ENCODE assay signal across 1 cellular context in the genomic region with DNA sequence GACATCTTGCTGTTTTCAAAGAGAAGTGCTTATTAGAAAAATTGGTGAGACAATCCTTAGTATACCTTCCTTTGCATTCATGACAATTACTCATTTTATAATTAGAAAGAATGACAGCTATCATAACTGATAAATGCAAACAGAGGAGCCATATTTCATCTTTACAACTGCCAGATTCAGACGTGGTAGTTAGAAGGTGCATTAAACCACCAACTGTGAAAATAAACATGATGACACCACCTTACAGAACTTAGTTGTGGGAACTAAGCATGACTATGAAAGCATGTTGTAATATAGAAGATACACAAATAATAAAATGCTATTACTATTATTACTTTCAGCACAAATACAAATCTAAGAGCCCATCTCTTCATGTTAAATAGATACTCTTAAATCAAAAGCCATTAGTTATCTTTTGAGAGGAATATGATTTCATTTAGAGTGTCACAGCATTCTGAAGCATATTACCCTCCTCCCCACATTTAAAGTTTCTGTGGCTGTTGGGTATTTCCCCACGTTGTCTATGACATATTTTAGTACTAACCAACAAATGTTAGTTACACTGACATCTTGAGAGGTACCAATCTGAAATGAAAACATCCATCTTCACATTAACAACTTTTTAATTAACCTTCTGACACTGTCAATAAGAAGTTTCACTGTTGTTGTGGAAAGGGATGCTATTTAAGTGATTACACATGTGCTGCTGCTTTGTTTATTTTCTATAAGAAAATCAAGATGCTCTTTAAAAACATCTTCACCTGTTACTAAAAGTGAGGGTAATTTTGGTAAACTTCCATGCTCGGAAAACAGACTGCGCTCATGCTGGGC.
A peak's percentile ranks its signal among the peaks of the same experiment; 100 is the strongest.
TF ChIP-seq lines count a peak whose summit lies in the region.

No MANE protein-coding gene starts in this region.

TF ChIP-seq in GM12878, 131 proteins besides CTCF, POLR2A, EP300 and RAD21 (continued from another document and continues in another):
- TF ChIP-seq, protein P1, sequence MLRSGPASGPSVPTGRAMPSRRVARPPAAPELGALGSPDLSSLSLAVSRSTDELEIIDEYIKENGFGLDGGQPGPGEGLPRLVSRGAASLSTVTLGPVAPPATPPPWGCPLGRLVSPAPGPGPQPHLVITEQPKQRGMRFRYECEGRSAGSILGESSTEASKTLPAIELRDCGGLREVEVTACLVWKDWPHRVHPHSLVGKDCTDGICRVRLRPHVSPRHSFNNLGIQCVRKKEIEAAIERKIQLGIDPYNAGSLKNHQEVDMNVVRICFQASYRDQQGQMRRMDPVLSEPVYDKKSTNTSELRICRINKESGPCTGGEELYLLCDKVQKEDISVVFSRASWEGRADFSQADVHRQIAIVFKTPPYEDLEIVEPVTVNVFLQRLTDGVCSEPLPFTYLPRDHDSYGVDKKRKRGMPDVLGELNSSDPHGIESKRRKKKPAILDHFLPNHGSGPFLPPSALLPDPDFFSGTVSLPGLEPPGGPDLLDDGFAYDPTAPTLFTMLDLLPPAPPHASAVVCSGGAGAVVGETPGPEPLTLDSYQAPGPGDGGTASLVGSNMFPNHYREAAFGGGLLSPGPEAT (IDR thresholded peaks at IDR 0.05; ENCODE audit: low read depth), result peak; percentile 47; the same call in 1 of the 2 replicates
- TF ChIP-seq PBX3 (IDR thresholded peaks at IDR 0.05; ENCODE audit: insufficient replicate concordance, low read depth, low read length) (no peak), POLR2AphosphoS2 (IDR thresholded peaks at IDR 0.05; ENCODE audit: low read depth, low read length) (no peak), RUNX3 (IDR thresholded peaks at IDR 0.05; ENCODE audit: low read length) (peak; percentile 56; the same call in 1 of the 2 replicates), ZNF622 (IDR thresholded peaks at IDR 0.05) (no peak), EGR1 (IDR thresholded peaks at IDR 0.05; ENCODE audit: borderline replicate concordance in 1 of 2, low read depth in 2 of 2, low read length in 2 of 2) (no peak), BMI1 (IDR thresholded peaks at IDR 0.05; ENCODE audit: borderline replicate concordance) (peak; percentile 45; the same call in 1 of the 2 replicates), EZH2 (IDR thresholded peaks at IDR 0.05; ENCODE audit: borderline replicate concordance, control insufficient read depth, low read depth, low read length) (no peak), SP1 (IDR thresholded peaks at IDR 0.05; ENCODE audit: low read depth, low read length) (no peak), STAT3 (IDR thresholded peaks at IDR 0.05; ENCODE audit: low read depth, low read length) (no peak), SUZ12 (IDR thresholded peaks at IDR 0.05; ENCODE audit: unreplicated experiment) (no peak), CBX5 (IDR thresholded peaks at IDR 0.05; ENCODE audit: low read depth) (no peak), BCL3 (IDR thresholded peaks at IDR 0.05; ENCODE audit: borderline replicate concordance, insufficient read depth, low read depth, low read length, poor library complexity, severe bottlenecking) (no peak), FOXM1 (IDR thresholded peaks at IDR 0.05; ENCODE audit: low read depth, low read length) (no peak; the same call in 1 of the 2 replicates), SREBF1 (IDR thresholded peaks at IDR 0.05; ENCODE audit: low read length) (no peak), NR2C1 (IDR thresholded peaks at IDR 0.05) (no peak), PAX5 (IDR thresholded peaks at IDR 0.05; ENCODE audit: borderline replicate concordance, low read depth, low read length) (no peak), TCF7 (IDR thresholded peaks at IDR 0.05; ENCODE audit: borderline replicate concordance) (no peak), SMARCA5 (IDR thresholded peaks at IDR 0.05) (no peak), JUNB (IDR thresholded peaks at IDR 0.05) (peak; percentile 47; the same call in 1 of the 2 replicates), ZNF24 (IDR thresholded peaks at IDR 0.05) (0 out of 2 replicates have a peak, but pooled peaks have one; percentile 13), SPI1 (IDR thresholded peaks at IDR 0.05; ENCODE audit: borderline replicate concordance, insufficient read depth, low read depth, low read length) (no peak), IKZF1 (conservative IDR thresholded peaks at IDR 0.05) (0 out of 2 replicates have a peak, but pooled peaks have one; percentile 22), PAX8 (IDR thresholded peaks at IDR 0.05) (no peak), ZNF217 (IDR thresholded peaks at IDR 0.05) (no peak), CUX1 (IDR thresholded peaks at IDR 0.05; ENCODE audit: insufficient replicate concordance, low read depth, low read length) (no peak), MTA2 (IDR thresholded peaks at IDR 0.05; ENCODE audit: low read depth) (peak; percentile 76), KLF5 (IDR thresholded peaks at IDR 0.05; ENCODE audit: partially characterized antibody) (no peak), TAF1 (IDR thresholded peaks at IDR 0.05; ENCODE audit: borderline replicate concordance, low read depth, low read length) (no peak), RFX5 (IDR thresholded peaks at IDR 0.05; ENCODE audit: low read depth, low read length) (no peak), ASH2L (IDR thresholded peaks at IDR 0.05; ENCODE audit: borderline replicate concordance, low read depth) (no peak), ZNF274 (IDR thresholded peaks at IDR 0.05; ENCODE audit: insufficient read depth, insufficient read length) (no peak), ZSCAN29 (IDR thresholded peaks at IDR 0.05) (no peak), SRF (IDR thresholded peaks at IDR 0.05; ENCODE audit: low read depth in 2 of 2, low read length in 2 of 2) (no peak), IRF4 (IDR thresholded peaks at IDR 0.05; ENCODE audit: low read depth, low read length) (no peak), RB1 (IDR thresholded peaks at IDR 0.05; ENCODE audit: borderline replicate concordance) (no peak), IKZF2 (IDR thresholded peaks at IDR 0.05) (no peak), CREB1 (IDR thresholded peaks at IDR 0.05; ENCODE audit: low read depth) (peak; percentile 29; the same call in 1 of the 2 replicates), MXI1 (IDR thresholded peaks at IDR 0.05; ENCODE audit: low read depth, low read length) (peak; percentile 42; the same call in 1 of the 2 replicates)
- TF ChIP-seq, protein P2, sequence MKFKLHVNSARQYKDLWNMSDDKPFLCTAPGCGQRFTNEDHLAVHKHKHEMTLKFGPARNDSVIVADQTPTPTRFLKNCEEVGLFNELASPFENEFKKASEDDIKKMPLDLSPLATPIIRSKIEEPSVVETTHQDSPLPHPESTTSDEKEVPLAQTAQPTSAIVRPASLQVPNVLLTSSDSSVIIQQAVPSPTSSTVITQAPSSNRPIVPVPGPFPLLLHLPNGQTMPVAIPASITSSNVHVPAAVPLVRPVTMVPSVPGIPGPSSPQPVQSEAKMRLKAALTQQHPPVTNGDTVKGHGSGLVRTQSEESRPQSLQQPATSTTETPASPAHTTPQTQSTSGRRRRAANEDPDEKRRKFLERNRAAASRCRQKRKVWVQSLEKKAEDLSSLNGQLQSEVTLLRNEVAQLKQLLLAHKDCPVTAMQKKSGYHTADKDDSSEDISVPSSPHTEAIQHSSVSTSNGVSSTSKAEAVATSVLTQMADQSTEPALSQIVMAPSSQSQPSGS (IDR thresholded peaks at IDR 0.05; ENCODE audit: low read length), result 0 out of 2 replicates have a peak, but pooled peaks have one; percentile 11
- TF ChIP-seq, protein P3, sequence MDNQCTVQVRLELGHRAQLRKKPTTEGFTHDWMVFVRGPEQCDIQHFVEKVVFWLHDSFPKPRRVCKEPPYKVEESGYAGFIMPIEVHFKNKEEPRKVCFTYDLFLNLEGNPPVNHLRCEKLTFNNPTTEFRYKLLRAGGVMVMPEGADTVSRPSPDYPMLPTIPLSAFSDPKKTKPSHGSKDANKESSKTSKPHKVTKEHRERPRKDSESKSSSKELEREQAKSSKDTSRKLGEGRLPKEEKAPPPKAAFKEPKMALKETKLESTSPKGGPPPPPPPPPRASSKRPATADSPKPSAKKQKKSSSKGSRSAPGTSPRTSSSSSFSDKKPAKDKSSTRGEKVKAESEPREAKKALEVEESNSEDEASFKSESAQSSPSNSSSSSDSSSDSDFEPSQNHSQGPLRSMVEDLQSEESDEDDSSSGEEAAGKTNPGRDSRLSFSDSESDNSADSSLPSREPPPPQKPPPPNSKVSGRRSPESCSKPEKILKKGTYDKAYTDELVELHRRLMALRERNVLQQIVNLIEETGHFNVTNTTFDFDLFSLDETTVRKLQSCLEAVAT (IDR thresholded peaks at IDR 0.05), result no peak
- TF ChIP-seq, protein P4, sequence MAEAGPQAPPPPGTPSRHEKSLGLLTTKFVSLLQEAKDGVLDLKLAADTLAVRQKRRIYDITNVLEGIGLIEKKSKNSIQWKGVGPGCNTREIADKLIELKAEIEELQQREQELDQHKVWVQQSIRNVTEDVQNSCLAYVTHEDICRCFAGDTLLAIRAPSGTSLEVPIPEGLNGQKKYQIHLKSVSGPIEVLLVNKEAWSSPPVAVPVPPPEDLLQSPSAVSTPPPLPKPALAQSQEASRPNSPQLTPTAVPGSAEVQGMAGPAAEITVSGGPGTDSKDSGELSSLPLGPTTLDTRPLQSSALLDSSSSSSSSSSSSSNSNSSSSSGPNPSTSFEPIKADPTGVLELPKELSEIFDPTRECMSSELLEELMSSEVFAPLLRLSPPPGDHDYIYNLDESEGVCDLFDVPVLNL (IDR thresholded peaks at IDR 0.05; ENCODE audit: low read depth, low read length), result no peak
- TF ChIP-seq, protein P5, sequence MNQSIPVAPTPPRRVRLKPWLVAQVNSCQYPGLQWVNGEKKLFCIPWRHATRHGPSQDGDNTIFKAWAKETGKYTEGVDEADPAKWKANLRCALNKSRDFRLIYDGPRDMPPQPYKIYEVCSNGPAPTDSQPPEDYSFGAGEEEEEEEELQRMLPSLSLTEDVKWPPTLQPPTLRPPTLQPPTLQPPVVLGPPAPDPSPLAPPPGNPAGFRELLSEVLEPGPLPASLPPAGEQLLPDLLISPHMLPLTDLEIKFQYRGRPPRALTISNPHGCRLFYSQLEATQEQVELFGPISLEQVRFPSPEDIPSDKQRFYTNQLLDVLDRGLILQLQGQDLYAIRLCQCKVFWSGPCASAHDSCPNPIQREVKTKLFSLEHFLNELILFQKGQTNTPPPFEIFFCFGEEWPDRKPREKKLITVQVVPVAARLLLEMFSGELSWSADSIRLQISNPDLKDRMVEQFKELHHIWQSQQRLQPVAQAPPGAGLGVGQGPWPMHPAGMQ (IDR thresholded peaks at IDR 0.05; ENCODE audit: borderline replicate concordance), result no peak
- TF ChIP-seq, protein P6, sequence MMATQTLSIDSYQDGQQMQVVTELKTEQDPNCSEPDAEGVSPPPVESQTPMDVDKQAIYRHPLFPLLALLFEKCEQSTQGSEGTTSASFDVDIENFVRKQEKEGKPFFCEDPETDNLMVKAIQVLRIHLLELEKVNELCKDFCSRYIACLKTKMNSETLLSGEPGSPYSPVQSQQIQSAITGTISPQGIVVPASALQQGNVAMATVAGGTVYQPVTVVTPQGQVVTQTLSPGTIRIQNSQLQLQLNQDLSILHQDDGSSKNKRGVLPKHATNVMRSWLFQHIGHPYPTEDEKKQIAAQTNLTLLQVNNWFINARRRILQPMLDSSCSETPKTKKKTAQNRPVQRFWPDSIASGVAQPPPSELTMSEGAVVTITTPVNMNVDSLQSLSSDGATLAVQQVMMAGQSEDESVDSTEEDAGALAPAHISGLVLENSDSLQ (IDR thresholded peaks at IDR 0.05), result peak; percentile 79
